ENCODE assay signal across 22 cellular contexts in the genomic region with DNA sequence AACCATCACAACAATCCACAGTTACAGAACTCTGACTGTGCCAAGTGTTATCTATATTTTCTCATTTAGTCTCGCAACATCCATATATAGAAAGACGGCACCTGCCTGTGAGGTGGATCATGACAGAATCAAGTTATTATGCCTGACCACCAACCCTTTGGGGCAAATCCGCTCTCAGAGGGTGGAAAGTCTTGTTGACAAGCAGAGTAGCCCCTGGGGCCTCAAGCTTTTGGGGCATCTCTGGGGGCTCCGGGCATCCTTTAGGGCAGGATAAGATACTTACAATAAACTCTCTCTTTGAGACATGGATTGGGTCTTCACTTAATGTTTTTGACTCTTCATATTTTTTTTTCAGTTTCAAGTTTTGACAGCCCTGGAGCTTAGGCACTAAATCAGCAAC.
"Had no signal": no experiment of that assay in that cellular context is flagged by ENCODE, and none has a peak within 500 bp of the region (broad histone marks: within the 10 kb centered on the region; RNA-seq: fewer than 3 reads in every experiment).

No MANE protein-coding gene starts in this region.

- H3K27me3 ChIP-seq: colonic mucosa, dorsolateral prefrontal cortex, esophagus muscularis mucosa, gastrocnemius medialis, gastroesophageal sphincter, heart right ventricle had no signal

- H3K4me1 ChIP-seq: colonic mucosa, foreskin keratinocyte had no signal

- DNase-seq: colonic mucosa; cortex of kidney; dorsolateral prefrontal cortex; effector CD4-positive, alpha-beta T cell; effector CD8-positive, alpha-beta T cell; effector memory CD4-positive, alpha-beta T cell; effector memory CD8-positive, alpha-beta T cell; endodermal cell; erythroblast; esophagus squamous epithelium; foreskin fibroblast; foreskin keratinocyte; gastrocnemius medialis; glutamatergic neuron; head of caudate nucleus; heart left ventricle; heart right ventricle had no signal

- H3K9me3 ChIP-seq: colonic mucosa, esophagus muscularis mucosa, esophagus squamous epithelium, gastrocnemius medialis, gastroesophageal sphincter, heart left ventricle, heart right ventricle had no signal

- ATAC-seq: effector memory CD8-positive, alpha-beta T cell; esophagus mucosa; foreskin keratinocyte; gastrocnemius medialis; gastroesophageal sphincter; heart left ventricle; heart right ventricle had no signal

- H3K27ac ChIP-seq: colonic mucosa, coronary artery, dorsolateral prefrontal cortex, epithelial cell of prostate, esophagus muscularis mucosa, esophagus squamous epithelium, foreskin keratinocyte, gastrocnemius medialis, gastroesophageal sphincter, heart left ventricle, heart right ventricle had no signal

- H3K4me3 ChIP-seq: colonic mucosa, coronary artery, dorsolateral prefrontal cortex, esophagus muscularis mucosa, esophagus squamous epithelium, gastrocnemius medialis, gastroesophageal sphincter, heart left ventricle, heart right ventricle had no signal

- H3K36me3 ChIP-seq: colonic mucosa, esophagus muscularis mucosa, esophagus squamous epithelium, gastrocnemius medialis, gastroesophageal sphincter, heart left ventricle, heart right ventricle had no signal
